In genomic region chr6:3364391-3364790, GRCh38 we compare ENCODE assay signal across 15 cellular contexts.
DNase-seq lines count a peak whose midpoint lies in the region; ATAC-seq, FAIRE-seq and TF ChIP-seq lines count a peak whose summit lies in the region.
"Had no signal": no experiment of that assay in that cellular context is flagged by ENCODE, and none has a peak within 500 bp of the region (broad histone marks: within the 10 kb centered on the region; RNA-seq: fewer than 3 reads in every experiment).

No MANE protein-coding gene starts in this region.

- 61% methylated on average over 7 of the region's 7 CpGs for WGBS in K562 (ENCODE audit: insufficient coverage, low coverage, missing lambda C conversion rate)
- 45 to 74% (median 62%) methylated on average over 7 of the region's 7 CpGs for WGBS in stomach, 5 donors

- no peak overlapping the region for H2AFZ ChIP-seq in K562 (ENCODE audit: low read depth, low read length)

- no TSS peak for BruUV-seq in K562 (replicated peaks; lab: Mats Ljungman, UMichigan)
- no TSS peak for BruUV-seq in Caco-2 (replicated peaks; lab: Mats Ljungman, UMichigan)

- intact Hi-C loops in K562 (cut with micrococcal nuclease): no loop called here
- intact Hi-C loops in stomach (cut with DNase I; ENCODE audit: low total_unique reads): no loop called here
- intact Hi-C loops in Caco-2 (cut with micrococcal nuclease; ENCODE audit: unreplicated experiment): no loop called here
- intact Hi-C loops in activated CD4-positive, alpha-beta memory T cell treated with anti-CD3 and anti-CD28 coated beads for 36 hours (cut with micrococcal nuclease): no loop called here

- POLR2A ChIA-PET in K562 (lab: Yijun Ruan, JAX) (interaction anchor here (0.5 to 1.8 kb wide), 4 partner anchors 11 to 72 kb away, joined by 3 to 10 read pairs (median 3); no protein-coding TSS in a partner anchor), Caco-2 (lab: Charles Lee) (no interaction called here)
- POLR2A ChIA-PET in activated CD4-positive, alpha-beta memory T cell treated with anti-CD3 and anti-CD28 coated beads for 36 hours (lab: Charles Lee): no interaction called here

- H3K4me3 Mint-ChIP-seq in Caco-2 (ENCODE audit: unreplicated experiment): no peak overlapping the region
- H3K4me3 Mint-ChIP-seq in activated CD4-positive, alpha-beta memory T cell treated with anti-CD3 and anti-CD28 coated beads for 36 hours: no peak overlapping the region
- H3K4me3 Mint-ChIP-seq: CD8-positive, alpha-beta T cell had no signal

- H3K27me3 Mint-ChIP-seq in Caco-2 (ENCODE audit: insufficient read depth, unreplicated experiment): no peaks in the 10 kb centered on the region
- no peaks in the 10 kb centered on the region for H3K27me3 Mint-ChIP-seq in activated CD4-positive, alpha-beta memory T cell treated with anti-CD3 and anti-CD28 coated beads for 36 hours

- H3K27ac ChIP-seq in K562 (ENCODE audit: extremely low read depth, low read depth, low read length) (no peak overlapping the region), stomach (peak overlapping the region; percentile 71 to 87 (median 86))

- TF ChIP-seq RAD21 in Ishikawa (IDR thresholded peaks at IDR 0.05; ENCODE audit: low read depth): no peak
- no peak for TF ChIP-seq RAD21 in K562 (CRISPR knock-in tag; conservative IDR thresholded peaks at IDR 0.05 in 1 of 2, IDR thresholded peaks at IDR 0.05 in 1 of 2)

- H3K9ac ChIP-seq in K562 (ENCODE audit: insufficient read depth in 1 of 2, low read depth in 2 of 2, low read length in 2 of 2): peak overlapping the region in 1 of 2 experiments; percentile 78; a peak in 2 of 4 replicates
- H3K9ac ChIP-seq: SK-N-SH had no signal

- H3K4me2 ChIP-seq in K562 (ENCODE audit: insufficient read depth, low read length): no peak overlapping the region
- H3K4me2 ChIP-seq: SK-N-SH had no signal

- CTCF ChIA-PET in K562 (lab: Yijun Ruan, JAX; ENCODE audit: low intra/inter-chr PET ratio): no interaction called here
- CTCF ChIA-PET in Caco-2 (lab: Charles Lee): no interaction called here
- CTCF ChIA-PET in activated CD4-positive, alpha-beta memory T cell treated with anti-CD3 and anti-CD28 coated beads for 36 hours (lab: Charles Lee): interaction anchor here (2.1 kb wide), 1 partner anchor 47 kb away, joined by 6 read pairs; no protein-coding TSS in a partner anchor

- TF ChIP-seq EP300 in Ishikawa (IDR thresholded peaks at IDR 0.05; ENCODE audit: borderline replicate concordance): no peak
- no peak for TF ChIP-seq EP300 in K562 (IDR thresholded peaks at IDR 0.05; ENCODE audit: low read length)
- TF ChIP-seq EP300 in stomach (IDR thresholded peaks at IDR 0.05): no peak

- H3K4me3 ChIP-seq in K562 (no peak overlapping the region), stomach (no peak overlapping the region), Caco-2 (ENCODE audit: low read depth, low read length) (no peak overlapping the region)

- no peak for FAIRE-seq in K562 (lab: Jason Lieb, UNC)

- no peak; the same call in 2 of the 3 replicates for ATAC-seq in K562
- ATAC-seq in left lobe of liver: peak; percentile 46
- ATAC-seq: CD8-positive, alpha-beta T cell had no signal

- DNase-seq in K562 (ENCODE audit: extremely low read depth in 1 of 4, low spot score in 3 of 4): no peak
- no peak for DNase-seq in left lobe of liver (ENCODE audit: low spot score)
- DNase-seq in stomach: peak; percentile 38
- DNase-seq in Caco-2: no peak
- DNase-seq in activated CD4-positive, alpha-beta memory T cell treated with anti-CD3 and anti-CD28 coated beads for 36 hours: no peak
- no peak for DNase-seq in SKM-1 (lab: John Stamatoyannopoulos, UW; ENCODE audit: unreplicated experiment)
- DNase-seq: BE2C; CD8-positive, alpha-beta T cell; GOT3; Karpas-422; NCI-H2029; NCI-H2227 treated with DMSO at 0.1 percent for 48 hours; NCI-H526; SK-N-SH had no signal

- H3K4me1 ChIP-seq in K562 (replicated peaks in 1 of 2; ENCODE audit: control insufficient read depth in 2 of 2, insufficient read depth in 2 of 2, low read length in 2 of 2) (peaks cover 12 to 20% of the 10 kb centered on the region in 2 experiments; a peak in 4 of 5 replicates), stomach (peaks cover 8 to 20% (median 18%) of the 10 kb centered on the region in 4 donors), Caco-2 (peaks cover 12% of the 10 kb centered on the region; the same call in 1 of the 2 replicates)
- H3K4me1 ChIP-seq: BE2C had no signal

- H3K36me3 ChIP-seq in K562 (ENCODE audit: control insufficient read depth, insufficient read depth, low read length): no peaks in the 10 kb centered on the region
- no peaks in the 10 kb centered on the region for H3K36me3 ChIP-seq in stomach
- peaks cover 1% of the 10 kb centered on the region; the same call in 1 of the 2 replicates for H3K36me3 ChIP-seq in Caco-2 (ENCODE audit: control insufficient read depth, insufficient read depth, low read length)
- H3K36me3 ChIP-seq: BE2C had no signal

- peaks cover 19% of the 10 kb centered on the region for H3K4me1 Mint-ChIP-seq in Caco-2 (ENCODE audit: low read depth, unreplicated experiment)
- H3K4me1 Mint-ChIP-seq in activated CD4-positive, alpha-beta memory T cell treated with anti-CD3 and anti-CD28 coated beads for 36 hours (ENCODE audit: low read depth): no peaks in the 10 kb centered on the region

- no peaks in the 10 kb centered on the region for H3K79me2 ChIP-seq in K562 (ENCODE audit: control insufficient read depth, insufficient read depth, low read length)

- TF ChIP-seq CTCF in K562 (IDR thresholded peaks at IDR 0.05 in 2 of 3, conservative IDR thresholded peaks at IDR 0.05 in 1 of 3; ENCODE audit: insufficient read depth in 2 of 3, low read depth in 1 of 3, low read length in 3 of 3): no peak
- no peak for TF ChIP-seq CTCF in stomach (IDR thresholded peaks at IDR 0.05)
- no peak for TF ChIP-seq CTCF in Caco-2 (IDR thresholded peaks at IDR 0.05; ENCODE audit: insufficient read depth in 1 of 2, low read depth in 1 of 2, low read length in 1 of 2, severe bottlenecking in 1 of 2, unreplicated experiment in 1 of 2)

- H3K9me3 Mint-ChIP-seq in Caco-2 (ENCODE audit: unreplicated experiment): no peaks in the 10 kb centered on the region
- H3K9me3 Mint-ChIP-seq in activated CD4-positive, alpha-beta memory T cell treated with anti-CD3 and anti-CD28 coated beads for 36 hours: no peaks in the 10 kb centered on the region
- H3K9me3 Mint-ChIP-seq: CD8-positive, alpha-beta T cell had no signal

- H3K9me1 ChIP-seq in K562 (ENCODE audit: control insufficient read depth, insufficient read depth, low read length): no peaks in the 10 kb centered on the region

- H4K20me1 ChIP-seq in K562 (replicated peaks; ENCODE audit: control insufficient read depth, insufficient read depth, low read length): no peaks in the 10 kb centered on the region

- in situ Hi-C loops in K562 (cut with MboI): no loop called here

- H3K9me3 ChIP-seq in K562 (replicated peaks; ENCODE audit: control insufficient read depth, insufficient read depth, low read depth, low read length) (no peaks in the 10 kb centered on the region), stomach (no peaks in the 10 kb centered on the region), Caco-2 (no peaks in the 10 kb centered on the region)
- H3K9me3 ChIP-seq: BE2C, SK-N-SH had no signal

- H3K27ac Mint-ChIP-seq in Caco-2 (ENCODE audit: unreplicated experiment): no peak overlapping the region
- H3K27ac Mint-ChIP-seq in activated CD4-positive, alpha-beta memory T cell treated with anti-CD3 and anti-CD28 coated beads for 36 hours: no peak overlapping the region
- H3K27ac Mint-ChIP-seq: CD8-positive, alpha-beta T cell had no signal

- H3K27me3 ChIP-seq in K562 (ENCODE audit: control insufficient read depth in 2 of 2, insufficient read depth in 2 of 2, low read length in 2 of 2): no peaks in the 10 kb centered on the region
- H3K27me3 ChIP-seq in stomach: no peaks in the 10 kb centered on the region
- H3K27me3 ChIP-seq in Caco-2 (replicated peaks; ENCODE audit: control insufficient read depth, insufficient read depth, low read length): no peaks in the 10 kb centered on the region

- H3K36me3 Mint-ChIP-seq in Caco-2 (ENCODE audit: insufficient read depth, unreplicated experiment): peaks cover 25% of the 10 kb centered on the region
- no peaks in the 10 kb centered on the region for H3K36me3 Mint-ChIP-seq in activated CD4-positive, alpha-beta memory T cell treated with anti-CD3 and anti-CD28 coated beads for 36 hours
- H3K36me3 Mint-ChIP-seq: CD8-positive, alpha-beta T cell had no signal

- no peak for TF ChIP-seq POLR2A in K562 (conservative IDR thresholded peaks at IDR 0.05)
- TF ChIP-seq POLR2A in stomach (IDR thresholded peaks at IDR 0.05): no peak

TF ChIP-seq in Ishikawa, 13 proteins besides CTCF, POLR2A, EP300 and RAD21:
- TF ChIP-seq EGR1 (IDR thresholded peaks at IDR 0.05) (no peak), CREB1 (IDR thresholded peaks at IDR 0.05; ENCODE audit: low read depth) (peak; percentile 50; the same call in 1 of the 2 replicates)

TF ChIP-seq in K562, 482 proteins besides CTCF, POLR2A, EP300 and RAD21:
- TF ChIP-seq, protein P1, sequence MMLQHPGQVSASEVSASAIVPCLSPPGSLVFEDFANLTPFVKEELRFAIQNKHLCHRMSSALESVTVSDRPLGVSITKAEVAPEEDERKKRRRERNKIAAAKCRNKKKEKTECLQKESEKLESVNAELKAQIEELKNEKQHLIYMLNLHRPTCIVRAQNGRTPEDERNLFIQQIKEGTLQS (IDR thresholded peaks at IDR 0.05): peak; percentile 47
- TF ChIP-seq, protein P1 (CRISPR knock-in tag; conservative IDR thresholded peaks at IDR 0.05): no peak
- TF ChIP-seq ATF1 (CRISPR knock-in tag; IDR thresholded peaks at IDR 0.05) (no peak), ATF1 (tag; IDR thresholded peaks at IDR 0.05) (peak; percentile 47), CREB1 (IDR thresholded peaks at IDR 0.05) (peak; percentile 59), CREB1 (CRISPR knock-in tag; IDR thresholded peaks at IDR 0.05) (peak; percentile 47; the same call in 1 of the 2 replicates), FOXA3 (CRISPR knock-in tag; conservative IDR thresholded peaks at IDR 0.05 in 1 of 2, IDR thresholded peaks at IDR 0.05 in 1 of 2) (no peak), CREM (IDR thresholded peaks at IDR 0.05; ENCODE audit: low read depth) (peak; percentile 58), ILF3 (IDR thresholded peaks at IDR 0.05; ENCODE audit: borderline replicate concordance) (no peak)
